ENCODE assay signal across 10 cellular contexts in genomic region chr1:26701266-26701994, GRCh38. TPM values are rescaled to one million over a fixed set of nuclear protein-coding genes. Genes with fewer than 3 reads are reported as not detected.
DNase-seq lines count a peak whose midpoint lies in the region; ATAC-seq and TF ChIP-seq lines count a peak whose summit lies in the region.
"Had no signal": no experiment of that assay in that cellular context is flagged by ENCODE, and none has a peak within 500 bp of the region (broad histone marks: within the 10 kb centered on the region; RNA-seq: fewer than 3 reads in every experiment).

No MANE protein-coding gene starts in this region.

- no peaks in the 10 kb centered on the region for H3K9me2 ChIP-seq in PC-9 (ENCODE audit: insufficient read depth)

- peak overlapping the region; percentile 88 for H3K4me3 ChIP-seq in GM12865 (ENCODE audit: low read depth, low read length)
- H3K4me3 ChIP-seq in PC-9 = peak overlapping the region; percentile 67
- peak overlapping the region in 1 of 4 experiments; percentile 97 for H3K4me3 ChIP-seq in fibroblast of lung (replicated peaks in 1 of 4; ENCODE audit: control extremely low read depth in 1 of 4, insufficient read depth in 1 of 4, low read depth in 3 of 4, low read length in 4 of 4)

- DNase-seq in GM12865 (ENCODE audit: low read depth) = peak; percentile 45
- peak in 1 of 2 experiments; percentile 57 for DNase-seq in PC-9
- DNase-seq in fibroblast of lung (ENCODE audit: low read depth in 2 of 2) = peak; percentile 55 to 88
- DNase-seq in renal cortical epithelial cell (ENCODE audit: low read depth) = peak; percentile 48
- no peak for DNase-seq in SIG-M5 (lab: John Stamatoyannopoulos, UW)
- DNase-seq in NK-92 (lab: John Stamatoyannopoulos, UW; ENCODE audit: unreplicated experiment) = no peak
- no peak for DNase-seq in NCI-H2196 (lab: John Stamatoyannopoulos, UW; ENCODE audit: unreplicated experiment)
- DNase-seq: activated CD4-positive, alpha-beta T cell treated with anti-CD3 and anti-CD28 coated beads, Interleukin-2, amount 50 U/mL, for 1 hour; activated naive CD4-positive, alpha-beta T cell treated with anti-CD3 and anti-CD28 coated beads, Interleukin-2, amount 50 U/mL, for 16 hours had no signal

- peaks cover 10% of the 10 kb centered on the region; the same call in 1 of the 2 replicates for H3K36me3 ChIP-seq in PC-9 (ENCODE audit: low read depth)
- no peaks in the 10 kb centered on the region for H3K36me3 ChIP-seq in fibroblast of lung (ENCODE audit: control insufficient read depth, insufficient read depth, low read length)

- TF ChIP-seq CTCF in GM12865 (IDR thresholded peaks at IDR 0.05; ENCODE audit: insufficient read depth, low read depth, low read length, missing control alignments) (no peak), PC-9 (conservative IDR thresholded peaks at IDR 0.05) (no peak), fibroblast of lung (conservative IDR thresholded peaks at IDR 0.05 in 1 of 2, IDR thresholded peaks at IDR 0.05 in 1 of 2; ENCODE audit: low read depth in 1 of 2, low read length in 2 of 2) (no peak)

- POLR2A ChIA-PET in PC-9 (lab: Charles Lee; ENCODE audit: unreplicated experiment) = interaction anchor here (0.6 to 1.0 kb wide), 7 partner anchors 9 to 226 kb away, joined by 3 to 8 read pairs (median 4); partner anchors contain the start of gene NUDC

- CTCF ChIA-PET in PC-9 (lab: Charles Lee) = interaction anchor here (1.4 kb wide), 1 partner anchor 176 kb away, joined by 3 read pairs; no protein-coding TSS in a partner anchor

- H4K20me1 ChIP-seq in PC-9 (ENCODE audit: insufficient read depth) (peaks cover 5% of the 10 kb centered on the region; the same call in 1 of the 2 replicates), fibroblast of lung (ENCODE audit: control insufficient read depth, extremely low read depth, insufficient read depth, low read length) (peaks cover 9% of the 10 kb centered on the region)

- H3K9me3 ChIP-seq in PC-9 (ENCODE audit: insufficient read depth, low read depth) = no peaks in the 10 kb centered on the region
- no peaks in the 10 kb centered on the region for H3K9me3 ChIP-seq in fibroblast of lung (ENCODE audit: control insufficient read depth, insufficient read depth, low read depth, low read length)

- peak overlapping the region; percentile 90 for H3K27ac ChIP-seq in PC-9
- peak overlapping the region; percentile 26 for H3K27ac ChIP-seq in fibroblast of lung (ENCODE audit: insufficient read depth, low read length)

- BruUV-seq in PC-9 (replicated peaks; lab: Mats Ljungman, UMichigan) = no TSS peak

- H3F3A ChIP-seq in PC-9 (ENCODE audit: insufficient read depth, low read depth) = peaks cover 49% of the 10 kb centered on the region

- H3K27me3 ChIP-seq in PC-9 (ENCODE audit: insufficient read depth, low read depth) (no peaks in the 10 kb centered on the region), fibroblast of lung (ENCODE audit: control insufficient read depth, insufficient read depth, low read length) (no peaks in the 10 kb centered on the region)

- H3K4me1 ChIP-seq in PC-9 (replicated peaks; ENCODE audit: insufficient read depth) (peaks cover 79% of the 10 kb centered on the region), fibroblast of lung (ENCODE audit: control insufficient read depth, extremely low read depth, insufficient read depth, low read length) (peaks cover 30% of the 10 kb centered on the region)

- peaks cover 95% of the 10 kb centered on the region for H3K79me2 ChIP-seq in PC-9 (ENCODE audit: low read depth)
- H3K79me2 ChIP-seq in fibroblast of lung (ENCODE audit: control insufficient read depth, insufficient read depth, low read length) = peaks cover 97% of the 10 kb centered on the region

- H3K4me2 ChIP-seq in PC-9 (peak overlapping the region; percentile 99), fibroblast of lung (ENCODE audit: extremely low read depth, insufficient read depth, low read length) (peak overlapping the region; percentile 30)

- ATAC-seq in HG03354 (IDR thresholded peaks at IDR 0.05; ENCODE audit: poor library complexity, severe bottlenecking, unreplicated experiment) = no peak

- intact Hi-C loops in PC-9 (cut with micrococcal nuclease; ENCODE audit: unreplicated experiment) = no loop called here

- no peak overlapping the region for H2AFZ ChIP-seq in PC-9
- H2AFZ ChIP-seq in fibroblast of lung (ENCODE audit: low read length) = no peak overlapping the region

- H3K9ac ChIP-seq in fibroblast of lung (ENCODE audit: insufficient read depth, low read length) = no peak overlapping the region

RNA-seq across cellular contexts. Expression of gene ARID1A, which starts 5.6 kb away (rescaled TPM):
- 44.8 and 60.5 TPM in 2 replicates for total RNA-seq in PC-9 (2021)
- total RNA-seq in fibroblast of lung = 10.3 and 16.0 TPM in 2 replicates
- 12.9 and 18.0 TPM in 2 replicates for polyA plus RNA-seq in fibroblast of lung
- polyA plus RNA-seq in fibroblast of lung (2012) = 24.5 and 29.0 TPM in 2 replicates
- polyA minus RNA-seq in fibroblast of lung (ENCODE audit: low replicate concordance) = 97.0 and 130 TPM in 2 replicates
- 6.4 and 60.4 TPM in 2 replicates for total RNA-seq in renal cortical epithelial cell

Comparison
In these comparisons a context has a peak if more than half of its experiments do, and no peak if none do; other contexts are left out.
1. DNase-seq: peak in GM12865 (single experiment), fibroblast of lung (2 of 2) and renal cortical epithelial cell (single experiment); none in SIG-M5 (single experiment), NK-92 (single experiment) and NCI-H2196 (single experiment).